ENCODE assay signal across 30 cellular contexts in genomic region chr12:69658203-69658602, GRCh38. TPM values are rescaled to one million over a fixed set of nuclear protein-coding genes. Genes with fewer than 3 reads are reported as not detected.
DNase-seq lines count a peak whose midpoint lies in the region; ATAC-seq, FAIRE-seq and TF ChIP-seq lines count a peak whose summit lies in the region.
"Had no signal": no experiment of that assay in that cellular context is flagged by ENCODE, and none has a peak within 500 bp of the region (broad histone marks: within the 10 kb centered on the region; RNA-seq: fewer than 3 reads in every experiment).

No MANE protein-coding gene starts in this region.

- H3K9me3 ChIP-seq in mammary epithelial cell (replicated peaks; ENCODE audit: insufficient read depth, low read length) (no peaks in the 10 kb centered on the region), keratinocyte (ENCODE audit: control insufficient read depth, low read depth, low read length) (no peaks in the 10 kb centered on the region), gastrocnemius medialis (no peaks in the 10 kb centered on the region)
- H3K9me3 ChIP-seq: BE2C had no signal

- intact Hi-C loops in mammary epithelial cell (cut with micrococcal nuclease) (loop anchor here (10.0 kb wide), 1 partner anchor 917 kb away; no protein-coding TSS in a partner anchor), gastrocnemius medialis (cut with DNase I; ENCODE audit: low total_unique reads) (loop anchor here (2.0 kb wide), 1 partner anchor 81 kb away; the partner anchor contains the start of gene RAB3IP)

- DNase-seq in NCI-H446 treated with DMSO at 0.1 percent for 48 hours (lab: John Stamatoyannopoulos, UW): peak; percentile 7
- no peak for DNase-seq in NCI-H446 (lab: John Stamatoyannopoulos, UW)
- peak; percentile 55 for DNase-seq in mammary epithelial cell
- peak; percentile 30 for DNase-seq in keratinocyte (ENCODE audit: low read depth, low spot score)
- no peak for DNase-seq in gastrocnemius medialis
- no peak for DNase-seq in NCI-H2081 (lab: John Stamatoyannopoulos, UW)
- no peak for DNase-seq in mucosa of gallbladder (ENCODE audit: low spot score)
- DNase-seq: 8988T; ACHN; BE2C; DMS53; H9; NCI-H1092; NCI-H1417 treated with DMSO at 0.1 percent for 48 hours; NCI-H1694 treated with DMSO at 0.1 percent for 48 hours; NCI-H2171 treated with DMSO at 0.1 percent for 48 hours; NCI-H345; NCI-H524 treated with DMSO at 0.1 percent for 48 hours; NCI-H774; NK-92 treated with Interleukin-12 subunit alpha and Interleukin-12 subunit beta, amount 100 ng/mL, for 24 hours; PC-9; SHP77 had no signal

- no peak overlapping the region for H3K27ac ChIP-seq in mammary epithelial cell (ENCODE audit: insufficient read depth, low read depth, low read length)
- H3K27ac ChIP-seq in keratinocyte (ENCODE audit: control insufficient read depth, insufficient read depth, low read length): no peak overlapping the region
- H3K27ac ChIP-seq in gastrocnemius medialis: peak overlapping the region; percentile 80 to 91 (median 86)
- H3K27ac ChIP-seq: KMS-11, PC-9 had no signal

- H3K79me2 ChIP-seq in mammary epithelial cell (ENCODE audit: insufficient read depth, low read length) (no peaks in the 10 kb centered on the region), keratinocyte (ENCODE audit: control insufficient read depth, insufficient read depth, low read length) (no peaks in the 10 kb centered on the region)

- H3K4me3 ChIP-seq in mammary epithelial cell (replicated peaks in 1 of 3; ENCODE audit: insufficient read depth in 1 of 3, low read depth in 2 of 3, low read length in 3 of 3): no peak overlapping the region
- no peak overlapping the region for H3K4me3 ChIP-seq in keratinocyte (ENCODE audit: control insufficient read depth in 2 of 3, extremely low read depth in 1 of 3, insufficient read depth in 2 of 3, low read depth in 1 of 3, low read length in 3 of 3)
- no peak overlapping the region for H3K4me3 ChIP-seq in gastrocnemius medialis
- H3K4me3 ChIP-seq: GM23338, PC-9 had no signal

- H3K36me3 ChIP-seq in mammary epithelial cell (ENCODE audit: insufficient read depth, low read length): no peaks in the 10 kb centered on the region
- no peaks in the 10 kb centered on the region for H3K36me3 ChIP-seq in keratinocyte (ENCODE audit: control insufficient read depth in 2 of 2, extremely low read depth in 1 of 2, insufficient read depth in 2 of 2, low read length in 2 of 2)
- peaks cover 0 to 16% of the 10 kb centered on the region in 2 donors for H3K36me3 ChIP-seq in gastrocnemius medialis
- H3K36me3 ChIP-seq: BE2C had no signal

- peak; percentile 88 for FAIRE-seq in keratinocyte (lab: Jason Lieb, UNC)
- FAIRE-seq: GM18507 had no signal

- H3K9ac ChIP-seq in mammary epithelial cell (ENCODE audit: insufficient read depth, low read length) (no peak overlapping the region), keratinocyte (ENCODE audit: control insufficient read depth, extremely low read depth, insufficient read depth, low read length) (no peak overlapping the region)
- H3K9ac ChIP-seq: KMS-11 had no signal

- in situ Hi-C loops in mammary epithelial cell (cut with MboI; ENCODE audit: low sequenced_read_pairs in 2 of 2) (no loop called here), gastrocnemius medialis (cut with MboI; ENCODE audit: low sequenced_read_pairs in 4 of 4) (no loop called here)

- H3K9me1 ChIP-seq in keratinocyte (ENCODE audit: control insufficient read depth, extremely low read depth, insufficient read depth, low read length): no peaks in the 10 kb centered on the region

- no peak for TF ChIP-seq CTCF in mammary epithelial cell (conservative IDR thresholded peaks at IDR 0.05 in 1 of 2, IDR thresholded peaks at IDR 0.05 in 1 of 2; ENCODE audit: extremely low read depth in 1 of 2, insufficient read depth in 1 of 2, low read depth in 1 of 2, low read length in 2 of 2)
- TF ChIP-seq CTCF in keratinocyte (optimal IDR thresholded peaks at IDR 0.05 in 1 of 3, IDR thresholded peaks at IDR 0.05 in 1 of 3, conservative IDR thresholded peaks at IDR 0.05 in 1 of 3; ENCODE audit: extremely low read depth in 1 of 3, insufficient read depth in 2 of 3, low read length in 3 of 3): no peak
- no peak for TF ChIP-seq CTCF in gastrocnemius medialis (IDR thresholded peaks at IDR 0.05 in 4 of 5, conservative IDR thresholded peaks at IDR 0.05 in 1 of 5)

- dilution Hi-C loops in mammary epithelial cell (cut with HindIII; ENCODE audit: low sequenced_read_pairs) (no loop called here), keratinocyte (cut with MboI; ENCODE audit: extremely low pct_ligation_motif_present, low sequenced_read_pairs) (no loop called here)

- no peaks in the 10 kb centered on the region for H3K27me3 ChIP-seq in mammary epithelial cell (ENCODE audit: insufficient read depth, low read length)
- no peaks in the 10 kb centered on the region for H3K27me3 ChIP-seq in keratinocyte (ENCODE audit: control insufficient read depth, extremely low read depth, insufficient read depth, low read length)
- H3K27me3 ChIP-seq in gastrocnemius medialis: no peaks in the 10 kb centered on the region

- H4K20me1 ChIP-seq in mammary epithelial cell (ENCODE audit: insufficient read depth, low read length) (no peaks in the 10 kb centered on the region), keratinocyte (ENCODE audit: control insufficient read depth, extremely low read depth, insufficient read depth, low read length) (no peaks in the 10 kb centered on the region)

- H3K4me2 ChIP-seq in mammary epithelial cell (ENCODE audit: insufficient read depth, low read depth, low read length) (peak overlapping the region; percentile 35), keratinocyte (ENCODE audit: control insufficient read depth, extremely low read depth, insufficient read depth, low read depth, low read length) (no peak overlapping the region)
- H3K4me2 ChIP-seq: GM23338, KMS-11, PC-9 had no signal

- H3K4me1 ChIP-seq in mammary epithelial cell (ENCODE audit: insufficient read depth, low read length) (peaks cover 33% of the 10 kb centered on the region), keratinocyte (ENCODE audit: control insufficient read depth, extremely low read depth, insufficient read depth, low read length) (peaks cover 35% of the 10 kb centered on the region), gastrocnemius medialis (peaks cover 30 to 47% of the 10 kb centered on the region in 2 donors)
- H3K4me1 ChIP-seq: BE2C had no signal

- ATAC-seq in gastrocnemius medialis (no peak), esophagus mucosa (no peak)
- ATAC-seq: GM23338 had no signal

- H2AFZ ChIP-seq in mammary epithelial cell (ENCODE audit: low read depth, low read length) (no peak overlapping the region), keratinocyte (ENCODE audit: control insufficient read depth, low read length) (no peak overlapping the region)
- H2AFZ ChIP-seq: PC-9 had no signal

- TF ChIP-seq POLR2A in gastrocnemius medialis (IDR thresholded peaks at IDR 0.05): no peak

- 50% methylated on average over 2 of the region's 2 CpGs for WGBS in mammary epithelial cell (ENCODE audit: low coverage, missing lambda C conversion rate)

- CTCF ChIA-PET in mammary epithelial cell (lab: Charles Lee; ENCODE audit: low non-redundant PET): no interaction called here

- no TSS peak for BruUV-seq in mammary epithelial cell (replicated peaks; lab: Mats Ljungman, UMichigan)

RNA-seq across cellular contexts. Expression of gene BEST3, which starts 40.9 kb away (rescaled TPM):
- total RNA-seq in mammary epithelial cell (under 1 TPM; under 0.01 to 0.09 TPM), gastrocnemius medialis (100 to 1,000 TPM in 3 of 4 donors, 10 to 100 TPM in 1; 61.8 to 163 (median 119) TPM), esophagus mucosa (not detected), mucosa of gallbladder (0.46 TPM)
- polyA plus RNA-seq in mammary epithelial cell (0.06 TPM), keratinocyte (0.03 to 0.07 TPM (median 0.06 TPM) in 3 replicates)
- polyA minus RNA-seq in mammary epithelial cell (0.57 TPM), keratinocyte (0.30 TPM in 1 of 3 replicates, not detected in the others)
- polyA plus RNA-seq in keratinocyte (2011; ENCODE audit: low read depth): not detected
- polyA plus RNA-seq in keratinocyte (2011; cell fraction: cytosol; rRNA removed): 0.06 and 0.21 TPM in 2 replicates
- polyA plus RNA-seq in keratinocyte (2011; cell fraction: nucleus; rRNA removed): 0.04 and 0.05 TPM in 2 replicates
- 0.07 and 0.08 TPM in 2 replicates for polyA plus RNA-seq in keratinocyte (2012; ENCODE audit: low replicate concordance)
- not detected for polyA minus RNA-seq in keratinocyte (2011; cell fraction: cytosol; rRNA and poly(A)+ RNA removed)
- polyA minus RNA-seq in keratinocyte (2011; cell fraction: nucleus; rRNA and poly(A)+ RNA removed): not detected in 2 replicates
- total RNA-seq: GM23338, RPMI7951 had no signal
- polyA plus RNA-seq: CD14-positive monocyte, GM23338 had no signal

RNA-seq across cellular contexts. Expression of gene LRRC10, which starts 47.5 kb away (rescaled TPM):
- not detected for total RNA-seq in mammary epithelial cell
- not detected for polyA plus RNA-seq in mammary epithelial cell
- not detected for polyA minus RNA-seq in mammary epithelial cell
- not detected in 3 replicates for polyA plus RNA-seq in keratinocyte
- not detected for polyA plus RNA-seq in keratinocyte (2011; ENCODE audit: low read depth)
- not detected in 2 replicates for polyA plus RNA-seq in keratinocyte (2011; cell fraction: cytosol; rRNA removed)
- not detected in 2 replicates for polyA plus RNA-seq in keratinocyte (2011; cell fraction: nucleus; rRNA removed)
- not detected in 2 replicates for polyA plus RNA-seq in keratinocyte (2012; ENCODE audit: low replicate concordance)
- not detected in 3 replicates for polyA minus RNA-seq in keratinocyte
- not detected for polyA minus RNA-seq in keratinocyte (2011; cell fraction: cytosol; rRNA and poly(A)+ RNA removed)
- not detected in 2 replicates for polyA minus RNA-seq in keratinocyte (2011; cell fraction: nucleus; rRNA and poly(A)+ RNA removed)
- not detected for total RNA-seq in gastrocnemius medialis
- total RNA-seq in esophagus mucosa: not detected
- total RNA-seq in mucosa of gallbladder: not detected
- total RNA-seq: Daoy, G401, GM23338, H9, PC-9, RPMI7951 had no signal
- polyA plus RNA-seq: CD14-positive monocyte, GM23338 had no signal

Comparison
In these comparisons a context has a peak if more than half of its experiments do, and no peak if none do; other contexts are left out.
1. DNase-seq: peak in NCI-H446 treated with DMSO at 0.1 percent for 48 hours (single experiment), mammary epithelial cell (single experiment) and keratinocyte (single experiment); none in NCI-H446 (0 of 2), gastrocnemius medialis (0 of 2), NCI-H2081 (0 of 2) and mucosa of gallbladder (single experiment).
2. H3K27ac ChIP-seq: peak in gastrocnemius medialis (4 of 4); none in mammary epithelial cell (single experiment) and keratinocyte (single experiment).
3. RNA of gene BEST3, which starts 40.9 kb away (total RNA-seq): 61.8 to 163 TPM in gastrocnemius medialis; 0.46 TPM in mucosa of gallbladder (single experiment), not detected in esophagus mucosa (single experiment) and under 0.01 to 0.09 TPM in mammary epithelial cell; every median in the first group is over 10 times any median in the second.